ENCODE assay signal across 7 cellular contexts in the genomic region with DNA sequence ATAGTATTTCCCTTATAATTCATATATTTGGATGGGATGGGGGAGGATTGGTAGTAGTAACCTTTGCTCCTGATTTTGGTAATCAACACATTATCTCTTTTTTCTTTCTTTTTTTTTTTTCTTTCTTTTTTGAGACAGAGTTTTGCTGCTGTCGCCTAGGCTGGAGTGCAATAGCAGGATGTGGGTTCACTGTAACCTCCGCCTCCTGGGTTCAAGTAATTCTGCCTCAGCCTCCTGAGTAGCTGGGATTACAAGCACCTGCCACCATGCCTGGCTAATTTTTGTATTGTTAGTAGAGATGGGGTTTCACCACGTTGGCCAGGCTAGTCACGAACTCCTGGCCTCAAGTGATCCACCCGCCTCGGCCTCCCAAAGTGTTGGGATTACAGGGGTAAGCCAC. TPM values are rescaled to one million over a fixed set of nuclear protein-coding genes. Genes with fewer than 3 reads are reported as not detected.
DNase-seq lines count a peak whose midpoint lies in the region; ATAC-seq and TF ChIP-seq lines count a peak whose summit lies in the region.
"Not testable (repeated sequence)": the region's sequence is repeated elsewhere in the genome, so short reads cannot be mapped to it uniquely, and the experiment has no call there.

No MANE protein-coding gene starts in this region.

- H3K27me3 Mint-ChIP-seq in T-helper 2 cell treated with Interferon-gamma antibody and Interleukin-4, amounts not matched to agents 5 μg/mL and 100 μg/mL, for 36 hours (ENCODE audit: low read depth); activated CD8-positive, alpha-beta T cell treated with anti-CD3 and anti-CD28 coated beads for 36 hours; activated T-cell treated with anti-CD3 and anti-CD28 coated beads, Interleukin-2, amount 50 U/mL, for 24 hours: not testable (repeated sequence)

- DNase-seq in Jurkat, Clone E6-1 (ENCODE audit: low read depth, low spot score): peak; percentile 54
- peak; percentile 24 for DNase-seq in T-helper 2 cell treated with Interferon-gamma antibody and Interleukin-4, amounts not matched to agents 5 μg/mL and 100 μg/mL, for 36 hours (ENCODE audit: low spot score)
- peak; percentile 27 for DNase-seq in activated CD8-positive, alpha-beta T cell treated with anti-CD3 and anti-CD28 coated beads for 36 hours
- DNase-seq in activated T-cell treated with anti-CD3 and anti-CD28 coated beads, Interleukin-2, amount 50 U/mL, for 24 hours: not testable (repeated sequence)
- peak; percentile 10 for DNase-seq in activated gamma-delta T cell treated with Interleukin-2 at 50 U/mL for 16 hours
- DNase-seq in central memory CD4-positive, alpha-beta T cell: peak; percentile 14
- DNase-seq in spleen: peak; percentile 50

- CTCF ChIA-PET in activated CD8-positive, alpha-beta T cell treated with anti-CD3 and anti-CD28 coated beads for 36 hours (lab: Charles Lee): not testable (repeated sequence)

- H3K4me3 ChIP-seq in Jurkat, Clone E6-1 (ENCODE audit: low read length); spleen: not testable (repeated sequence)

- ATAC-seq in activated CD8-positive, alpha-beta T cell treated with anti-CD3 and anti-CD28 coated beads for 36 hours: not testable (repeated sequence)

- peaks cover 0 to 25% (median 16%) of the 10 kb centered on the region in 6 donors for H3K4me1 ChIP-seq in spleen

- not testable (repeated sequence) for H3K27me3 ChIP-seq in spleen (replicated peaks in 1 of 7)

- H3K27ac Mint-ChIP-seq in T-helper 2 cell treated with Interferon-gamma antibody and Interleukin-4, amounts not matched to agents 5 μg/mL and 100 μg/mL, for 36 hours: peak overlapping the region; percentile 80
- H3K27ac Mint-ChIP-seq in activated CD8-positive, alpha-beta T cell treated with anti-CD3 and anti-CD28 coated beads for 36 hours: peak overlapping the region; percentile 46
- peak overlapping the region; percentile 86 for H3K27ac Mint-ChIP-seq in activated T-cell treated with anti-CD3 and anti-CD28 coated beads, Interleukin-2, amount 50 U/mL, for 24 hours

- TF ChIP-seq POLR2A in spleen (IDR thresholded peaks at IDR 0.05): not testable (repeated sequence)

- H3K36me3 Mint-ChIP-seq in T-helper 2 cell treated with Interferon-gamma antibody and Interleukin-4, amounts not matched to agents 5 μg/mL and 100 μg/mL, for 36 hours (ENCODE audit: low read depth); activated CD8-positive, alpha-beta T cell treated with anti-CD3 and anti-CD28 coated beads for 36 hours (ENCODE audit: low read depth): not testable (repeated sequence)
- peaks cover 23% of the 10 kb centered on the region for H3K36me3 Mint-ChIP-seq in activated T-cell treated with anti-CD3 and anti-CD28 coated beads, Interleukin-2, amount 50 U/mL, for 24 hours (ENCODE audit: low read depth)

- H3K9me3 Mint-ChIP-seq in T-helper 2 cell treated with Interferon-gamma antibody and Interleukin-4, amounts not matched to agents 5 μg/mL and 100 μg/mL, for 36 hours; activated CD8-positive, alpha-beta T cell treated with anti-CD3 and anti-CD28 coated beads for 36 hours; activated T-cell treated with anti-CD3 and anti-CD28 coated beads, Interleukin-2, amount 50 U/mL, for 24 hours: not testable (repeated sequence)

- peak overlapping the region; percentile 50 for H3K4me3 Mint-ChIP-seq in T-helper 2 cell treated with Interferon-gamma antibody and Interleukin-4, amounts not matched to agents 5 μg/mL and 100 μg/mL, for 36 hours
- not testable (repeated sequence) for H3K4me3 Mint-ChIP-seq in activated CD8-positive, alpha-beta T cell treated with anti-CD3 and anti-CD28 coated beads for 36 hours
- peak overlapping the region; percentile 44 for H3K4me3 Mint-ChIP-seq in activated T-cell treated with anti-CD3 and anti-CD28 coated beads, Interleukin-2, amount 50 U/mL, for 24 hours

- not testable (repeated sequence) for H3K36me3 ChIP-seq in spleen

- peaks cover 11% of the 10 kb centered on the region for H3K4me1 Mint-ChIP-seq in T-helper 2 cell treated with Interferon-gamma antibody and Interleukin-4, amounts not matched to agents 5 μg/mL and 100 μg/mL, for 36 hours (ENCODE audit: low read depth)
- H3K4me1 Mint-ChIP-seq in activated CD8-positive, alpha-beta T cell treated with anti-CD3 and anti-CD28 coated beads for 36 hours (ENCODE audit: low read depth): peaks cover 22% of the 10 kb centered on the region
- peaks cover 31% of the 10 kb centered on the region for H3K4me1 Mint-ChIP-seq in activated T-cell treated with anti-CD3 and anti-CD28 coated beads, Interleukin-2, amount 50 U/mL, for 24 hours (ENCODE audit: low read depth)

- WGBS in spleen, 5 donors: 59 to 77% (median 69%) methylated on average over 6 of the region's 6 CpGs

- not testable (repeated sequence) for H3K9me3 ChIP-seq in spleen

- not testable (repeated sequence) for TF ChIP-seq CTCF in activated CD8-positive, alpha-beta T cell treated with anti-CD3 and anti-CD28 coated beads for 36 hours (IDR thresholded peaks at IDR 0.05); spleen (IDR thresholded peaks at IDR 0.05 in 8 of 11, conservative IDR thresholded peaks at IDR 0.05 in 3 of 11)

- intact Hi-C loops in activated CD8-positive, alpha-beta T cell treated with anti-CD3 and anti-CD28 coated beads for 36 hours (cut with micrococcal nuclease); spleen (cut with DNase I; ENCODE audit: low total_unique reads): not testable (repeated sequence)

- POLR2A ChIA-PET in activated CD8-positive, alpha-beta T cell treated with anti-CD3 and anti-CD28 coated beads for 36 hours (lab: Charles Lee): not testable (repeated sequence)

- peak overlapping the region in 1 of 8 donors; percentile 34 for H3K27ac ChIP-seq in spleen

RNA-seq across cellular contexts. Expression of gene NUTM2E, which starts 3.2 kb away (rescaled TPM):
- 0.65 TPM for polyA plus RNA-seq in Jurkat, Clone E6-1 (2012; ENCODE audit: insufficient read depth, insufficient read length)
- under 1 TPM in 1 of 2 experiments, not detected in 1; 0.23 TPM for total RNA-seq in activated CD8-positive, alpha-beta T cell treated with anti-CD3 and anti-CD28 coated beads for 36 hours
- total RNA-seq in spleen: under 1 TPM in 1 of 7 donors, not detected in 6; 0.98 TPM
- under 1 TPM; 0.10 to 0.73 (median 0.63) TPM for polyA plus RNA-seq in spleen
